ENCODE assay signal across 23 cellular contexts in the genomic region with DNA sequence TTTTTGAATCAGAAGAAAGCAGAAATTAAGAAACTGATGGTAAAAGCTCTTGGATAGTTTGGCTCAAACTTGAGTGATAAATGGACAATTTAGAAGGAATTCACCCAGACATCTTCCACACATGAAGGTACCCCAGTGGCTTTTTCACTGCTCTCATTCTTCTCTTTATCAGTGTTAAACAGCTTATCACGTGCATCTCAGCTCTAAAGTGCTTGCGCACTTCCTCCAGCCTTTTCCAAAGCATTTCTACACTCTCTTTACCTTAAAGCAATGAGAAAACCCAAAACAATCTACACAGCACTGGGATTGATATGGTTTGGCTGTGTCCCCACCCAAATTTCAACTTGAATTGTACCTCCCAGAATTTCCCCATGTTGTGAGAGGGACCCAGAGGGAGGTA.
DNase-seq lines count a peak whose midpoint lies in the region; ATAC-seq and TF ChIP-seq lines count a peak whose summit lies in the region.
"Had no signal": no experiment of that assay in that cellular context is flagged by ENCODE, and none has a peak within 500 bp of the region (broad histone marks: within the 10 kb centered on the region; RNA-seq: fewer than 3 reads in every experiment).

No MANE protein-coding gene starts in this region.

- no peak overlapping the region for H3K23ac ChIP-seq in mesendoderm (ENCODE audit: low read length)
- H3K23ac ChIP-seq in trophoblast cell (ENCODE audit: low read length), result no peak overlapping the region

- no peak overlapping the region for H2BK5ac ChIP-seq in mesendoderm (ENCODE audit: low read length)
- H2BK5ac ChIP-seq in trophoblast cell (ENCODE audit: low read depth, low read length, poor library complexity), result no peak overlapping the region

- peaks cover 5% of the 10 kb centered on the region; the same call in 2 of the 3 replicates for H3K4me1 Mint-ChIP-seq in GM23338
- H3K4me1 Mint-ChIP-seq: CD14-positive monocyte; CD8-positive, alpha-beta memory T cell had no signal

- H2AK5ac ChIP-seq in mesendoderm (ENCODE audit: low read length) (no peak overlapping the region), trophoblast cell (ENCODE audit: low read length) (no peak overlapping the region)

- H4K91ac ChIP-seq in trophoblast cell (ENCODE audit: low read depth, low read length), result no peak overlapping the region

- no peaks in the 10 kb centered on the region for H3K27me3 Mint-ChIP-seq in GM23338 (ENCODE audit: insufficient read depth, low read depth, poor library complexity)
- H3K27me3 Mint-ChIP-seq: CD4-positive, alpha-beta T cell; CD8-positive, alpha-beta memory T cell had no signal

- H2BK15ac ChIP-seq in mesendoderm (replicated peaks; ENCODE audit: low read depth), result no peak overlapping the region

- H3K9me3 ChIP-seq in OCI-LY7 (ENCODE audit: low read length), result no peaks in the 10 kb centered on the region
- no peaks in the 10 kb centered on the region for H3K9me3 ChIP-seq in trophoblast cell (ENCODE audit: insufficient read depth, low read depth, low read length)
- H3K9me3 ChIP-seq in Karpas-422 (ENCODE audit: low read length), result no peaks in the 10 kb centered on the region
- H3K9me3 ChIP-seq: BE2C had no signal

- no peaks in the 10 kb centered on the region for H3K79me2 ChIP-seq in GM23338 (replicated peaks; ENCODE audit: insufficient read depth)
- no peaks in the 10 kb centered on the region for H3K79me2 ChIP-seq in OCI-LY7 (ENCODE audit: insufficient read depth, low read depth, low read length)
- no peaks in the 10 kb centered on the region for H3K79me2 ChIP-seq in mesendoderm (ENCODE audit: control insufficient read depth, insufficient read depth, low read length)
- no peaks in the 10 kb centered on the region for H3K79me2 ChIP-seq in trophoblast cell (ENCODE audit: control insufficient read depth, insufficient read depth, low read length, poor library complexity)
- no peaks in the 10 kb centered on the region for H3K79me2 ChIP-seq in Karpas-422 (ENCODE audit: low read length)

- H3K36me3 ChIP-seq in GM23338 (ENCODE audit: insufficient read depth) (no peaks in the 10 kb centered on the region), OCI-LY7 (ENCODE audit: insufficient read depth, low read length) (no peaks in the 10 kb centered on the region), mesendoderm (ENCODE audit: control insufficient read depth, insufficient read depth, low read length) (no peaks in the 10 kb centered on the region), trophoblast cell (ENCODE audit: control insufficient read depth in 1 of 2, insufficient read depth in 2 of 2, low read length in 2 of 2) (no peaks in the 10 kb centered on the region), Karpas-422 (ENCODE audit: insufficient read depth, low read length) (no peaks in the 10 kb centered on the region)
- H3K36me3 ChIP-seq: BE2C; BLaER1 treated with 17β-estradiol and CSF1 and Interleukin-3, amounts not matched to agents 10 nM and 100 nM had no signal

- no peak overlapping the region for H3K4me3 Mint-ChIP-seq in GM23338
- H3K4me3 Mint-ChIP-seq: CD14-positive monocyte; CD4-positive, alpha-beta T cell; CD8-positive, alpha-beta memory T cell had no signal

- H3K36me3 Mint-ChIP-seq in GM23338 (ENCODE audit: low read depth), result no peaks in the 10 kb centered on the region
- H3K36me3 Mint-ChIP-seq: CD14-positive monocyte; CD8-positive, alpha-beta memory T cell had no signal

- H3K4me2 ChIP-seq in GM23338 (no peak overlapping the region), OCI-LY7 (ENCODE audit: low read length) (no peak overlapping the region), mesendoderm (ENCODE audit: low read length) (no peak overlapping the region), trophoblast cell (ENCODE audit: low read length) (no peak overlapping the region), Karpas-422 (ENCODE audit: low read depth, low read length, poor library complexity, severe bottlenecking) (no peak overlapping the region)
- H3K4me2 ChIP-seq: BLaER1 treated with 17β-estradiol and CSF1 and Interleukin-3, amounts not matched to agents 10 nM and 100 nM had no signal

- BruUV-seq in OCI-LY7 (replicated peaks; lab: Mats Ljungman, UMichigan), result no TSS peak

- H3K9me2 ChIP-seq in GM23338 (ENCODE audit: insufficient read depth) (no peaks in the 10 kb centered on the region), OCI-LY7 (ENCODE audit: insufficient read depth, low read length) (0 out of 2 replicates have a peak, but pooled peaks cover 3% of the 10 kb centered on the region), Karpas-422 (replicated peaks; ENCODE audit: insufficient read depth, low read length) (no peaks in the 10 kb centered on the region)

- no peak overlapping the region for H4K5ac ChIP-seq in mesendoderm (ENCODE audit: low read length)

- no peaks in the 10 kb centered on the region for H3K9me3 Mint-ChIP-seq in GM23338

- H3K27me3 ChIP-seq in GM23338 (ENCODE audit: insufficient read depth), result no peaks in the 10 kb centered on the region
- no peaks in the 10 kb centered on the region for H3K27me3 ChIP-seq in mesendoderm (ENCODE audit: insufficient read depth, low read length, poor library complexity)
- H3K27me3 ChIP-seq in trophoblast cell (ENCODE audit: insufficient read depth, low read length), result no peaks in the 10 kb centered on the region
- no peaks in the 10 kb centered on the region for H3K27me3 ChIP-seq in Karpas-422 (ENCODE audit: low read length)
- H3K27me3 ChIP-seq: BE2C; BLaER1 treated with 17β-estradiol and CSF1 and Interleukin-3, amounts not matched to agents 10 nM and 100 nM had no signal

- no peak for DNase-seq in GM23338 (ENCODE audit: low spot score)
- DNase-seq in OCI-LY7 (ENCODE audit: low spot score), result no peak
- peak; percentile 54 for DNase-seq in mesendoderm
- DNase-seq in trophoblast cell, result peak; percentile 14 to 74
- DNase-seq in SKM-1 treated with dmso at 0.1 percent for 144 hours (lab: John Stamatoyannopoulos, UW; ENCODE audit: unreplicated experiment), result no peak
- no peak for DNase-seq in NCI-H1048 (lab: John Stamatoyannopoulos, UW)
- no peak for DNase-seq in Karpas-422
- DNase-seq: AML-193; BE2C; CD4-positive, alpha-beta T cell; CD8-positive, alpha-beta memory T cell; DMS 273 treated with DMSO at 0.1 percent for 48 hours; DMS79; EL; GDM1; GOT3; H7; HCEC 1CT had no signal

- no peak overlapping the region for H3K27ac ChIP-seq in GM23338 (ENCODE audit: low read depth)
- no peak overlapping the region for H3K27ac ChIP-seq in OCI-LY7 (ENCODE audit: low read depth, low read length, poor library complexity, severe bottlenecking)
- H3K27ac ChIP-seq in mesendoderm (ENCODE audit: low read depth, low read length), result no peak overlapping the region
- no peak overlapping the region for H3K27ac ChIP-seq in trophoblast cell (ENCODE audit: low read depth, low read length)
- H3K27ac ChIP-seq in Karpas-422 (ENCODE audit: low read length), result no peak overlapping the region
- H3K27ac ChIP-seq: 22Rv1; BLaER1 treated with 17β-estradiol and CSF1 and Interleukin-3, amounts not matched to agents 10 nM and 100 nM had no signal

- H3K56ac ChIP-seq in mesendoderm (ENCODE audit: low read length), result no peak overlapping the region

- H3K4me3 ChIP-seq in GM23338 (no peak overlapping the region), OCI-LY7 (ENCODE audit: low read depth, low read length, poor library complexity, severe bottlenecking) (no peak overlapping the region), mesendoderm (ENCODE audit: low read length) (no peak overlapping the region), trophoblast cell (ENCODE audit: low read depth, low read length) (no peak overlapping the region), Karpas-422 (ENCODE audit: low read length) (no peak overlapping the region)
- H3K4me3 ChIP-seq: BLaER1 treated with 17β-estradiol and CSF1 and Interleukin-3, amounts not matched to agents 10 nM and 100 nM; GM12878 had no signal

- intact Hi-C loops in OCI-LY7 (cut with micrococcal nuclease; ENCODE audit: unreplicated experiment), result no loop called here

- no peaks in the 10 kb centered on the region for H3F3A ChIP-seq in GM23338 (replicated peaks; ENCODE audit: low read depth)

- no peak overlapping the region for H4K8ac ChIP-seq in mesendoderm (ENCODE audit: low read depth, low read length)
- H4K8ac ChIP-seq in trophoblast cell (ENCODE audit: low read depth, low read length), result no peak overlapping the region

- WGBS in mesendoderm (ENCODE audit: extremely low coverage, insufficient coverage, low lambda C conversion rate), result no CpG with 5 or more reads among the region's 2 CpGs
- no CpG with 5 or more reads among the region's 2 CpGs for WGBS in trophoblast cell (ENCODE audit: extremely low coverage, insufficient coverage, insufficient read length)

- H3K9ac ChIP-seq in mesendoderm (ENCODE audit: low read length) (no peak overlapping the region), trophoblast cell (ENCODE audit: low read length) (no peak overlapping the region), Karpas-422 (ENCODE audit: low read length) (no peak overlapping the region)
- H3K9ac ChIP-seq: BLaER1 treated with 17β-estradiol and CSF1 and Interleukin-3, amounts not matched to agents 10 nM and 100 nM had no signal

- H2BK120ac ChIP-seq in mesendoderm (ENCODE audit: low read depth, low read length), result no peak overlapping the region
- no peak overlapping the region for H2BK120ac ChIP-seq in trophoblast cell (ENCODE audit: insufficient read depth, low read length, poor library complexity)

- peak overlapping the region; percentile 83; the same call in 1 of the 2 replicates for H2AFZ ChIP-seq in GM23338
- peak overlapping the region; percentile 33; the same call in 1 of the 2 replicates for H2AFZ ChIP-seq in OCI-LY7 (ENCODE audit: low read length)
- no peak overlapping the region for H2AFZ ChIP-seq in trophoblast cell (ENCODE audit: insufficient read depth, low read length, poor library complexity)
- no peak overlapping the region for H2AFZ ChIP-seq in Karpas-422 (ENCODE audit: low read length)

- H3K4ac ChIP-seq in mesendoderm (ENCODE audit: low read depth, low read length) (no peak overlapping the region), trophoblast cell (ENCODE audit: low read depth, low read length) (no peak overlapping the region)

- H3K18ac ChIP-seq in mesendoderm (ENCODE audit: low read length), result no peak overlapping the region
- no peak overlapping the region for H3K18ac ChIP-seq in trophoblast cell (ENCODE audit: low read length)

- no peaks in the 10 kb centered on the region for H4K20me1 ChIP-seq in GM23338 (replicated peaks; ENCODE audit: insufficient read depth)
- H4K20me1 ChIP-seq in OCI-LY7 (ENCODE audit: insufficient read depth, low read length), result no peaks in the 10 kb centered on the region
- no peaks in the 10 kb centered on the region for H4K20me1 ChIP-seq in Karpas-422 (ENCODE audit: insufficient read depth, low read depth, low read length)
- H4K20me1 ChIP-seq: BLaER1 treated with 17β-estradiol and CSF1 and Interleukin-3, amounts not matched to agents 10 nM and 100 nM had no signal

- H3K4me1 ChIP-seq in GM23338 (ENCODE audit: insufficient read depth), result no peaks in the 10 kb centered on the region
- no peaks in the 10 kb centered on the region for H3K4me1 ChIP-seq in OCI-LY7 (ENCODE audit: insufficient read depth, low read length, poor library complexity, severe bottlenecking)
- H3K4me1 ChIP-seq in mesendoderm (ENCODE audit: control insufficient read depth, low read depth, low read length), result no peaks in the 10 kb centered on the region
- peaks cover 4 to 9% of the 10 kb centered on the region in 2 experiments for H3K4me1 ChIP-seq in trophoblast cell (ENCODE audit: control insufficient read depth in 1 of 2, insufficient read depth in 2 of 2, low read length in 2 of 2)
- no peaks in the 10 kb centered on the region for H3K4me1 ChIP-seq in Karpas-422 (ENCODE audit: low read length)
- H3K4me1 ChIP-seq: BE2C had no signal

- no peak overlapping the region for H2BK12ac ChIP-seq in trophoblast cell (ENCODE audit: low read length)

- no peak overlapping the region for H3K14ac ChIP-seq in trophoblast cell (ENCODE audit: low read length)

- TF ChIP-seq CTCF in GM23338 (conservative IDR thresholded peaks at IDR 0.05; ENCODE audit: low read depth in 2 of 2) (no peak), OCI-LY7 (conservative IDR thresholded peaks at IDR 0.05; ENCODE audit: low read length) (no peak)

- POLR2A ChIA-PET in OCI-LY7 (lab: Charles Lee), result no interaction called here

- no peaks in the 10 kb centered on the region for H3K79me1 ChIP-seq in mesendoderm (ENCODE audit: low read length)
- H3K79me1 ChIP-seq in trophoblast cell (ENCODE audit: low read length), result no peaks in the 10 kb centered on the region

- ATAC-seq in GM23338 (no peak), HG03442 (IDR thresholded peaks at IDR 0.05; ENCODE audit: unreplicated experiment) (no peak)
- ATAC-seq: GM12878 had no signal

- H3K27ac Mint-ChIP-seq in GM23338, result no peak overlapping the region
- H3K27ac Mint-ChIP-seq: CD4-positive, alpha-beta T cell; CD8-positive, alpha-beta memory T cell had no signal

- CTCF ChIA-PET in OCI-LY7 (lab: Charles Lee; ENCODE audit: unreplicated experiment), result no interaction called here

- no peak overlapping the region for H4K12ac ChIP-seq in trophoblast cell (ENCODE audit: low read depth, low read length)

Comparison
In these comparisons a context has a peak if more than half of its experiments do, and no peak if none do; other contexts are left out.
1. DNase-seq: peak in mesendoderm (single experiment) and trophoblast cell (2 of 2); none in GM23338 (single experiment), OCI-LY7 (single experiment), SKM-1 treated with dmso at 0.1 percent for 144 hours (single experiment), NCI-H1048 (single experiment) and Karpas-422 (single experiment).
2. H2AFZ ChIP-seq: peak in GM23338 (single experiment) and OCI-LY7 (single experiment); none in trophoblast cell (single experiment) and Karpas-422 (single experiment).